In genomic region chr20:48338717-48339116, GRCh38 we compare ENCODE assay signal across 26 cellular contexts.
DNase-seq lines count a peak whose midpoint lies in the region; ATAC-seq, FAIRE-seq and TF ChIP-seq lines count a peak whose summit lies in the region.
"Had no signal": no experiment of that assay in that cellular context is flagged by ENCODE, and none has a peak within 500 bp of the region (broad histone marks: within the 10 kb centered on the region; RNA-seq: fewer than 3 reads in every experiment).

No MANE protein-coding gene starts in this region.

- H3K4me1 ChIP-seq in muscle layer of colon (ENCODE audit: insufficient read depth, low read length) (peaks cover 25% of the 10 kb centered on the region), ovary (ENCODE audit: insufficient read depth) (no peaks in the 10 kb centered on the region), kidney (ENCODE audit: control insufficient read depth in 1 of 2, insufficient read depth in 1 of 2, low read depth in 1 of 2, low read length in 2 of 2) (no peaks in the 10 kb centered on the region)
- H3K4me1 ChIP-seq: foreskin keratinocyte, left ventricle myocardium inferior, right atrium auricular region, suprapubic skin had no signal

- H3K9me3 Mint-ChIP-seq in brain = peaks cover 0 to 10% (median 0%) of the 10 kb centered on the region in 5 experiments
- H3K9me3 Mint-ChIP-seq: activated CD4-positive, alpha-beta T cell treated with anti-CD3 and anti-CD28 coated beads, Interleukin-2, amount 10 ng/mL, durations not matched to agents 24 days and 14 days; activated naive CD4-positive, alpha-beta T cell treated with anti-CD3 and anti-CD28 coated beads, Interleukin-2, amount 10 ng/mL, durations not matched to agents 7 days and 5 days; natural killer cell treated with Interleukin-12 subunit alpha and Interleukin-12 subunit beta and Interleukin-15 and Interleukin-18, amount 100 ng/mL, for 72 hours; T-helper 2 cell treated with Interferon-gamma antibody and Interleukin-4, amounts not matched to agents 5 μg/mL and 100 μg/mL, for 36 hours had no signal

- no peak for TF ChIP-seq POLR2A in ovary (IDR thresholded peaks at IDR 0.05)

- TF ChIP-seq EP300 in ovary (IDR thresholded peaks at IDR 0.05) = no peak

- no peaks in the 10 kb centered on the region for H3K36me3 Mint-ChIP-seq in brain
- H3K36me3 Mint-ChIP-seq: activated naive CD4-positive, alpha-beta T cell treated with anti-CD3 and anti-CD28 coated beads, Interleukin-2, amount 10 ng/mL, durations not matched to agents 7 days and 5 days; natural killer cell treated with Interleukin-12 subunit alpha and Interleukin-12 subunit beta and Interleukin-15 and Interleukin-18, amount 100 ng/mL, for 72 hours had no signal

- H3K27ac Mint-ChIP-seq in brain = peak overlapping the region in 4 of 5 experiments; percentile 5 to 88 (median 16)
- H3K27ac Mint-ChIP-seq: activated CD4-positive, alpha-beta T cell treated with anti-CD3 and anti-CD28 coated beads, Interleukin-2, amount 10 ng/mL, durations not matched to agents 24 days and 14 days; activated naive CD4-positive, alpha-beta T cell treated with anti-CD3 and anti-CD28 coated beads, Interleukin-2, amount 10 ng/mL, durations not matched to agents 7 days and 5 days; natural killer cell treated with Interleukin-12 subunit alpha and Interleukin-12 subunit beta and Interleukin-15 and Interleukin-18, amount 100 ng/mL, for 72 hours; T-helper 2 cell treated with Interferon-gamma antibody and Interleukin-4, amounts not matched to agents 5 μg/mL and 100 μg/mL, for 36 hours had no signal

- no peak for TF ChIP-seq CTCF in brain (conservative IDR thresholded peaks at IDR 0.05)
- TF ChIP-seq CTCF in ovary (IDR thresholded peaks at IDR 0.05) = no peak
- no peak for TF ChIP-seq CTCF in kidney (IDR thresholded peaks at IDR 0.05; ENCODE audit: borderline replicate concordance, extremely low read depth, insufficient read depth)

- DNase-seq in A172 (ENCODE audit: low spot score) (peak; percentile 65), HS-5 (ENCODE audit: low read depth) (peak; percentile 73), ovary (no peak), kidney (no peak)
- DNase-seq: activated CD4-positive, alpha-beta T cell treated with anti-CD3 and anti-CD28 coated beads, Interleukin-2, amount 10 ng/mL, durations not matched to agents 24 days and 14 days; activated naive CD4-positive, alpha-beta T cell treated with anti-CD3 and anti-CD28 coated beads, Interleukin-2, amount 10 ng/mL, durations not matched to agents 7 days and 5 days; activated T-cell treated with anti-CD3 and anti-CD28 coated beads for 4 hours; caudate nucleus; effector CD4-positive, alpha-beta T cell; left ventricle myocardium inferior; NCI-H1105; NCI-H2171 treated with DMSO at 0.1 percent for 48 hours; Right ventricle myocardium superior; stimulated activated CD4-positive, alpha-beta T cell treated with anti-CD3 and anti-CD28 coated beads, Interleukin-2, amount 100 ng/mL, for 24 hours had no signal

- peak overlapping the region in 1 of 5 experiments; percentile 16 for H3K4me3 Mint-ChIP-seq in brain
- H3K4me3 Mint-ChIP-seq: activated CD4-positive, alpha-beta T cell treated with anti-CD3 and anti-CD28 coated beads, Interleukin-2, amount 10 ng/mL, durations not matched to agents 24 days and 14 days; activated naive CD4-positive, alpha-beta T cell treated with anti-CD3 and anti-CD28 coated beads, Interleukin-2, amount 10 ng/mL, durations not matched to agents 7 days and 5 days; natural killer cell treated with Interleukin-12 subunit alpha and Interleukin-12 subunit beta and Interleukin-15 and Interleukin-18, amount 100 ng/mL, for 72 hours; T-helper 2 cell treated with Interferon-gamma antibody and Interleukin-4, amounts not matched to agents 5 μg/mL and 100 μg/mL, for 36 hours had no signal

- H3K36me3 ChIP-seq in muscle layer of colon (ENCODE audit: insufficient read depth, low read length) (no peaks in the 10 kb centered on the region), ovary (no peaks in the 10 kb centered on the region), kidney (ENCODE audit: control insufficient read depth in 1 of 2, insufficient read depth in 2 of 2, low read length in 2 of 2) (no peaks in the 10 kb centered on the region)
- H3K36me3 ChIP-seq: HAP-1, left ventricle myocardium inferior, right atrium auricular region, suprapubic skin had no signal

- H3K27me3 ChIP-seq in muscle layer of colon (ENCODE audit: control insufficient read depth in 1 of 2, insufficient read depth in 2 of 2, low read length in 2 of 2) (no peaks in the 10 kb centered on the region), ovary (no peaks in the 10 kb centered on the region)
- H3K27me3 ChIP-seq: right atrium auricular region had no signal

- peaks cover 42% of the 10 kb centered on the region for H3K4me1 Mint-ChIP-seq in brain
- H3K4me1 Mint-ChIP-seq: activated CD4-positive, alpha-beta T cell treated with anti-CD3 and anti-CD28 coated beads, Interleukin-2, amount 10 ng/mL, durations not matched to agents 24 days and 14 days; activated naive CD4-positive, alpha-beta T cell treated with anti-CD3 and anti-CD28 coated beads, Interleukin-2, amount 10 ng/mL, durations not matched to agents 7 days and 5 days had no signal

- intact Hi-C loops in ovary (cut with DNase I) = no loop called here
- intact Hi-C loops in kidney (cut with DNase I) = no loop called here

- WGBS in ovary, 3 donors = 34 to 37% (median 36%) methylated on average over 7 of the region's 7 CpGs

- ATAC-seq in HG02759 (IDR thresholded peaks at IDR 0.05; ENCODE audit: unreplicated experiment) (no peak), GM19328 (IDR thresholded peaks at IDR 0.05; ENCODE audit: unreplicated experiment) (no peak)
- ATAC-seq: foreskin keratinocyte; natural killer cell treated with Interleukin-12 subunit alpha and Interleukin-12 subunit beta and Interleukin-15 and Interleukin-18, amount 100 ng/mL, for 72 hours had no signal

- no peaks in the 10 kb centered on the region for H3K9me3 ChIP-seq in muscle layer of colon (ENCODE audit: low read length)
- no peaks in the 10 kb centered on the region for H3K9me3 ChIP-seq in ovary
- H3K9me3 ChIP-seq in kidney (ENCODE audit: control insufficient read depth in 1 of 2, low read length in 2 of 2) = no peaks in the 10 kb centered on the region
- H3K9me3 ChIP-seq: HAP-1, left ventricle myocardium inferior, right atrium auricular region, suprapubic skin had no signal

- H3K9ac ChIP-seq in muscle layer of colon (ENCODE audit: low read length) (no peak overlapping the region), kidney (ENCODE audit: low read length in 2 of 2) (no peak overlapping the region)

- H3K27me3 Mint-ChIP-seq in brain = peaks cover 15% of the 10 kb centered on the region

- no peak for FAIRE-seq in kidney (lab: Jason Lieb, UNC)
- FAIRE-seq: A204.1, G401.6 had no signal

- peak overlapping the region; percentile 16 for H3K27ac ChIP-seq in muscle layer of colon (ENCODE audit: low read depth, low read length)
- peak overlapping the region in 1 of 2 donors; percentile 61 for H3K27ac ChIP-seq in ovary
- H3K27ac ChIP-seq in kidney (ENCODE audit: low read depth in 2 of 2, low read length in 2 of 2) = no peak overlapping the region
- H3K27ac ChIP-seq: foreskin keratinocyte, left ventricle myocardium inferior, right atrium auricular region, suprapubic skin had no signal

- H3K4me3 ChIP-seq in muscle layer of colon (ENCODE audit: low read depth in 1 of 2, low read length in 2 of 2) (peak overlapping the region in 1 of 2 donors; percentile 22), ovary (no peak overlapping the region), kidney (ENCODE audit: low read length in 2 of 2) (no peak overlapping the region)
- H3K4me3 ChIP-seq: HAP-1, left ventricle myocardium inferior, right atrium auricular region, suprapubic skin had no signal

Comparison
In these comparisons a context has a peak if more than half of its experiments do, and no peak if none do; other contexts are left out.
1. DNase-seq: peak in A172 (single experiment) and HS-5 (single experiment); none in ovary (0 of 5) and kidney (single experiment).